In the genomic region with DNA sequence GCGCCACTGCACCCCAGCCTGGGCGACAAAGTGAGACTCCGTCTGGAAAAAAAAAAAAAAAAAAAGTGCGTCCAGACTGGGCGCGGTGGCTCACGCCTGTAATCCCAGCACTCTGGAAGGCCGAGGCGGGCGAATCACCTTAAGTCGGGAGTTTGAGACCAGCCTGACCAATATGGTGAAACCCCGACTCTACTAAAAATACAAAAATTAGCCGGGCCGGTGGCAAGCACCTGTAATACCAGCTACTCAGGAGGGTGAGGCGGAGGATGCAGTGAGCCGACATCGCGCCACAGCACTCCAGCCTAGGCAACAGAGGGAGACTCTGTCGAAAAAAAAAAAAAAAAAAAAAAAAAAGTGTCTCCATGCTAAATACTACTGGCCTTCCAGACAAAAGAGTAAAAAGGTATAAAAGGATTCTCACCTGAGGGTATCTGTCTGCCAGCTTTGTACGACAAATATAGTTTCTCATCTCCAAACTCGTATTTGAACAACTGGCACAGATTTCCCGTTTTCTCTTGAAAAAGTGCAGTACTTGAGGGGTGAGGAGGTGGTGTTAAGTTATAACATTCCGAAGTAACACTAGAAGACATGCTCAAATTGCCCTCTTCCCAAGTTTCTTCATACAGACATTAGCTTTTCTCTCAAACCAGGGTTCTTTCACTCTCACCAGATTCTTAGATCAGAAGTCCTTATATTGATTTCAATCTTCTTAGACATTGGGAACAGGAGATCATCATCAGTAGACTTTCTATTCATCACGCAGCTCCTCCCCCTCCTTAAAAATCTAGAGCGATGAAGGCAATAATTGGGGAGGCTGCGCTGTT, we compare ENCODE assay signal across 8 cellular contexts. TPM values are rescaled to one million over a fixed set of nuclear protein-coding genes. Genes with fewer than 3 reads are reported as not detected.
DNase-seq lines count a peak whose midpoint lies in the region; ATAC-seq, FAIRE-seq and TF ChIP-seq lines count a peak whose summit lies in the region.

No MANE protein-coding gene starts in this region.

- H3K4me2 ChIP-seq in OCI-LY3 (ENCODE audit: low read length): peak overlapping the region; percentile 93
- H3K4me2 ChIP-seq in endothelial cell of umbilical vein (ENCODE audit: insufficient read depth, low read length): peak overlapping the region; percentile 98
- peak overlapping the region; percentile 85 for H3K4me2 ChIP-seq in neural progenitor cell

- no peaks in the 10 kb centered on the region for H3K9me1 ChIP-seq in endothelial cell of umbilical vein (replicated peaks; ENCODE audit: control insufficient read depth, extremely low read depth, insufficient read depth, low read length)

- intact Hi-C loops in endothelial cell of umbilical vein (cut with micrococcal nuclease): loop anchor here (2.0 kb wide), 1 partner anchor 68 kb away; no protein-coding TSS in a partner anchor

- H3K27ac ChIP-seq in OCI-LY3 (ENCODE audit: low read length): no peak overlapping the region; the same call in 1 of the 2 replicates
- no peak overlapping the region for H3K27ac ChIP-seq in endothelial cell of umbilical vein (ENCODE audit: insufficient read depth, low read depth, low read length)
- no peak overlapping the region for H3K27ac ChIP-seq in neural progenitor cell

- H3K9me3 ChIP-seq in OCI-LY3 (ENCODE audit: insufficient read depth, low read length) (no peaks in the 10 kb centered on the region), endothelial cell of umbilical vein (replicated peaks; ENCODE audit: control insufficient read depth, insufficient read depth, low read length) (no peaks in the 10 kb centered on the region), neural progenitor cell (ENCODE audit: low read depth) (no peaks in the 10 kb centered on the region)

- CTCF ChIA-PET in activated CD4-positive, alpha-beta T cell treated with anti-CD3 and anti-CD28 coated beads, Interleukin-2, amount 10 ng/mL, durations not matched to agents 7 days and 5 days (lab: Charles Lee): interaction anchor here (0.6 to 1.7 kb wide), 5 partner anchors 11 to 185 kb away, joined by 3 read pairs; no protein-coding TSS in a partner anchor
- CTCF ChIA-PET in endothelial cell of umbilical vein (lab: Charles Lee): interaction anchor here (0.9 to 1.9 kb wide), 6 partner anchors 14 to 387 kb away, joined by 3 to 14 read pairs (median 4); a partner anchor contains a TSS

- TSS peak; percentile 22 for BruUV-seq in endothelial cell of umbilical vein (replicated peaks; lab: Mats Ljungman, UMichigan)

- peak overlapping the region; percentile 80 for H3K9ac ChIP-seq in OCI-LY3 (ENCODE audit: low read length)
- peak overlapping the region; percentile 88 for H3K9ac ChIP-seq in endothelial cell of umbilical vein (replicated peaks; ENCODE audit: extremely low read depth, insufficient read depth, low read length)
- no peak overlapping the region for H3K9ac ChIP-seq in neural progenitor cell

- POLR2A ChIA-PET in activated CD4-positive, alpha-beta T cell treated with anti-CD3 and anti-CD28 coated beads, Interleukin-2, amount 10 ng/mL, durations not matched to agents 7 days and 5 days (lab: Charles Lee): interaction anchor here (0.7 kb wide), 1 partner anchor 145 kb away, joined by 3 read pairs; no protein-coding TSS in a partner anchor
- POLR2A ChIA-PET in endothelial cell of umbilical vein (lab: Charles Lee): interaction anchor here (0.6 to 0.7 kb wide), 2 partner anchors 20 to 46 kb away, joined by 3 read pairs; no protein-coding TSS in a partner anchor

- H3K4me3 Mint-ChIP-seq in activated CD4-positive, alpha-beta T cell treated with anti-CD3 and anti-CD28 coated beads, Interleukin-2, amount 10 ng/mL, durations not matched to agents 7 days and 5 days: peak overlapping the region; percentile 97
- peak overlapping the region; percentile 95 for H3K4me3 Mint-ChIP-seq in neural progenitor cell

- dilution Hi-C loops in endothelial cell of umbilical vein (cut with MboI; ENCODE audit: extremely low pct_ligation_motif_present, low sequenced_read_pairs): no loop called here

- peaks cover 52% of the 10 kb centered on the region for H3K4me1 Mint-ChIP-seq in activated CD4-positive, alpha-beta T cell treated with anti-CD3 and anti-CD28 coated beads, Interleukin-2, amount 10 ng/mL, durations not matched to agents 7 days and 5 days
- H3K4me1 Mint-ChIP-seq in neural progenitor cell: peaks cover 53% of the 10 kb centered on the region

- H3K36me3 ChIP-seq in OCI-LY3 (replicated peaks; ENCODE audit: low read depth, low read length): peaks cover 13% of the 10 kb centered on the region
- H3K36me3 ChIP-seq in endothelial cell of umbilical vein (ENCODE audit: control insufficient read depth in 2 of 2, extremely low read depth in 1 of 2, insufficient read depth in 2 of 2, low read length in 2 of 2): no peaks in the 10 kb centered on the region
- H3K36me3 ChIP-seq in neural progenitor cell: no peaks in the 10 kb centered on the region

- FAIRE-seq in endothelial cell of umbilical vein (lab: Jason Lieb, UNC): no peak

- H4K20me1 ChIP-seq in OCI-LY3 (ENCODE audit: insufficient read depth, low read length): peaks cover 10% of the 10 kb centered on the region; the same call in 1 of the 2 replicates
- no peaks in the 10 kb centered on the region for H4K20me1 ChIP-seq in endothelial cell of umbilical vein (replicated peaks; ENCODE audit: control insufficient read depth, extremely low read depth, insufficient read depth, low read length)
- peaks cover 11% of the 10 kb centered on the region for H4K20me1 ChIP-seq in neural progenitor cell (ENCODE audit: low read depth)

- H3K27me3 Mint-ChIP-seq in activated CD4-positive, alpha-beta T cell treated with anti-CD3 and anti-CD28 coated beads, Interleukin-2, amount 10 ng/mL, durations not matched to agents 7 days and 5 days: no peaks in the 10 kb centered on the region
- H3K27me3 Mint-ChIP-seq in neural progenitor cell (ENCODE audit: insufficient read depth, low read depth): peaks cover 4% of the 10 kb centered on the region

- TF ChIP-seq POLR2A in endothelial cell of umbilical vein (IDR thresholded peaks at IDR 0.05; ENCODE audit: low read depth, low read length): no peak

- no peak overlapping the region for H2AFZ ChIP-seq in OCI-LY3 (ENCODE audit: low read depth, low read length)
- peak overlapping the region; percentile 92 for H2AFZ ChIP-seq in endothelial cell of umbilical vein (ENCODE audit: low read depth, low read length)
- no peak overlapping the region for H2AFZ ChIP-seq in neural progenitor cell (replicated peaks)

- peak overlapping the region; percentile 95 for H3K4me3 ChIP-seq in OCI-LY3 (ENCODE audit: low read length)
- H3K4me3 ChIP-seq in endothelial cell of umbilical vein (replicated peaks in 1 of 3; ENCODE audit: insufficient read depth in 1 of 3, low read depth in 1 of 3, low read length in 3 of 3): peak overlapping the region; percentile 43 to 94 (median 94)
- peak overlapping the region; percentile 56 for H3K4me3 ChIP-seq in neural progenitor cell

- no peak for DNase-seq in activated CD4-positive, alpha-beta T cell treated with anti-CD3 and anti-CD28 coated beads, Interleukin-2, amount 10 ng/mL, durations not matched to agents 7 days and 5 days
- DNase-seq in activated CD4-positive, alpha-beta T cell treated with anti-CD3 and anti-CD28 coated beads for 48 hours: no peak
- DNase-seq in endothelial cell of umbilical vein (ENCODE audit: low read depth, low spot score) (no peak), neural progenitor cell (ENCODE audit: low spot score) (no peak), SIG-M5 treated with dmso at 0.1 percent for 504 hours (lab: John Stamatoyannopoulos, UW; ENCODE audit: unreplicated experiment) (no peak)
- DNase-seq in effector CD4-positive, alpha-beta T cell: no peak

- H3K79me2 ChIP-seq in OCI-LY3 (ENCODE audit: low read length): peaks cover 36% of the 10 kb centered on the region
- peaks cover 6% of the 10 kb centered on the region for H3K79me2 ChIP-seq in endothelial cell of umbilical vein (ENCODE audit: control insufficient read depth, insufficient read depth, low read length)
- H3K79me2 ChIP-seq in neural progenitor cell (ENCODE audit: low read depth): peaks cover 37% of the 10 kb centered on the region

- H3K27ac Mint-ChIP-seq in activated CD4-positive, alpha-beta T cell treated with anti-CD3 and anti-CD28 coated beads, Interleukin-2, amount 10 ng/mL, durations not matched to agents 7 days and 5 days: peak overlapping the region; percentile 84
- H3K27ac Mint-ChIP-seq in neural progenitor cell: peak overlapping the region; percentile 43

- TF ChIP-seq CTCF in OCI-LY3 (IDR thresholded peaks at IDR 0.05; ENCODE audit: low read depth, low read length): no peak
- TF ChIP-seq CTCF in endothelial cell of umbilical vein (IDR thresholded peaks at IDR 0.05; ENCODE audit: extremely low read depth in 1 of 2, insufficient read depth in 1 of 2, low read depth in 1 of 2, low read length in 2 of 2): no peak
- no peak for TF ChIP-seq CTCF in neural progenitor cell (IDR thresholded peaks at IDR 0.05)

- peaks cover 16% of the 10 kb centered on the region for H3K36me3 Mint-ChIP-seq in activated CD4-positive, alpha-beta T cell treated with anti-CD3 and anti-CD28 coated beads, Interleukin-2, amount 10 ng/mL, durations not matched to agents 7 days and 5 days (ENCODE audit: low read depth)
- H3K36me3 Mint-ChIP-seq in neural progenitor cell: peaks cover 11% of the 10 kb centered on the region

- H3K4me1 ChIP-seq in OCI-LY3 (ENCODE audit: low read length): peaks cover 17% of the 10 kb centered on the region
- H3K4me1 ChIP-seq in endothelial cell of umbilical vein (ENCODE audit: control insufficient read depth, extremely low read depth, insufficient read depth, low read length): peaks cover 24% of the 10 kb centered on the region
- peaks cover 44% of the 10 kb centered on the region for H3K4me1 ChIP-seq in neural progenitor cell

- no peak for ATAC-seq in HG03025 (IDR thresholded peaks at IDR 0.05; ENCODE audit: low FRiP score, unreplicated experiment)

- H3F3A ChIP-seq in neural progenitor cell (ENCODE audit: low read depth): peaks cover 29% of the 10 kb centered on the region

- H3K27me3 ChIP-seq in OCI-LY3 (ENCODE audit: low read depth, low read length): no peaks in the 10 kb centered on the region
- H3K27me3 ChIP-seq in endothelial cell of umbilical vein (ENCODE audit: control insufficient read depth in 2 of 2, insufficient read depth in 2 of 2, low read length in 2 of 2): no peaks in the 10 kb centered on the region
- peaks cover 24% of the 10 kb centered on the region for H3K27me3 ChIP-seq in neural progenitor cell

- H3K9me3 Mint-ChIP-seq in activated CD4-positive, alpha-beta T cell treated with anti-CD3 and anti-CD28 coated beads, Interleukin-2, amount 10 ng/mL, durations not matched to agents 7 days and 5 days: peaks cover 7% of the 10 kb centered on the region
- H3K9me3 Mint-ChIP-seq in neural progenitor cell: peaks cover 8% of the 10 kb centered on the region

RNA-seq across cellular contexts. Expression of a gene that starts 1.1 kb away (rescaled TPM):
- 10 to 100 TPM; 36.7 to 36.9 TPM for total RNA-seq in activated CD4-positive, alpha-beta T cell treated with anti-CD3 and anti-CD28 coated beads, Interleukin-2, amount 10 ng/mL, durations not matched to agents 7 days and 5 days
- total RNA-seq in endothelial cell of umbilical vein (29.6 and 30.5 TPM in 2 replicates), neural progenitor cell (ENCODE audit: low replicate concordance) (14.2 and 15.1 TPM in 2 replicates)
- polyA plus RNA-seq in endothelial cell of umbilical vein: 18.0 and 19.2 TPM in 2 replicates
- 19.5 and 21.9 TPM in 2 replicates for polyA plus RNA-seq in endothelial cell of umbilical vein (2011; cell fraction: cytosol; rRNA removed)
- polyA plus RNA-seq in endothelial cell of umbilical vein (2011; cell fraction: nucleus; rRNA removed): 64.1 and 66.5 TPM in 2 replicates
- 23.9 and 26.8 TPM in 2 replicates for polyA plus RNA-seq in endothelial cell of umbilical vein (2012)
- polyA minus RNA-seq in endothelial cell of umbilical vein: 47.0 and 54.3 TPM in 2 replicates
- 30.4 TPM for polyA minus RNA-seq in endothelial cell of umbilical vein (2011; cell fraction: cytosol; rRNA and poly(A)+ RNA removed)
- polyA minus RNA-seq in endothelial cell of umbilical vein (2011; cell fraction: nucleus; rRNA and poly(A)+ RNA removed): 21.5 and 45.1 TPM in 2 replicates

RNA-seq across cellular contexts. Expression of a gene that starts 30.3 kb away (rescaled TPM):
- not detected for total RNA-seq in activated CD4-positive, alpha-beta T cell treated with anti-CD3 and anti-CD28 coated beads, Interleukin-2, amount 10 ng/mL, durations not matched to agents 7 days and 5 days
- not detected in 2 replicates for total RNA-seq in endothelial cell of umbilical vein
- not detected in 2 replicates for polyA plus RNA-seq in endothelial cell of umbilical vein
- polyA plus RNA-seq in endothelial cell of umbilical vein (2011; cell fraction: cytosol; rRNA removed): not detected in 2 replicates
- not detected in 2 replicates for polyA plus RNA-seq in endothelial cell of umbilical vein (2011; cell fraction: nucleus; rRNA removed)
- not detected in 2 replicates for polyA plus RNA-seq in endothelial cell of umbilical vein (2012)
- polyA minus RNA-seq in endothelial cell of umbilical vein: not detected in 2 replicates
- not detected for polyA minus RNA-seq in endothelial cell of umbilical vein (2011; cell fraction: cytosol; rRNA and poly(A)+ RNA removed)
- polyA minus RNA-seq in endothelial cell of umbilical vein (2011; cell fraction: nucleus; rRNA and poly(A)+ RNA removed): not detected in 2 replicates
- not detected in 2 replicates for total RNA-seq in neural progenitor cell (ENCODE audit: low replicate concordance)
